ENCODE assay signal across 10 cellular contexts in genomic region chr5:177537389-177538361, GRCh38. TPM values are rescaled to one million over a fixed set of nuclear protein-coding genes. Genes with fewer than 3 reads are reported as not detected.
DNase-seq lines count a peak whose midpoint lies in the region; ATAC-seq, FAIRE-seq and TF ChIP-seq lines count a peak whose summit lies in the region.
"Had no signal": no experiment of that assay in that cellular context is flagged by ENCODE, and none has a peak within 500 bp of the region (broad histone marks: within the 10 kb centered on the region; RNA-seq: fewer than 3 reads in every experiment).

No MANE protein-coding gene starts in this region.

- H3F3A ChIP-seq in neural progenitor cell (ENCODE audit: low read depth), result peaks cover 6% of the 10 kb centered on the region

- H3K4me1 Mint-ChIP-seq in activated T-cell treated with anti-CD3 and anti-CD28 coated beads, Interleukin-2, amount 50 U/mL, for 24 hours (ENCODE audit: low read depth), result peaks cover 4% of the 10 kb centered on the region
- H3K4me1 Mint-ChIP-seq in neural progenitor cell, result peaks cover 8% of the 10 kb centered on the region
- H3K4me1 Mint-ChIP-seq: activated B cell treated with CpG ODN at 0.5 μM for 24 hours, B cell had no signal

- H3K14ac ChIP-seq in mesenchymal stem cell (ENCODE audit: low read length in 2 of 2), result peak overlapping the region in 1 of 2 experiments; percentile 8

- H3K4me1 ChIP-seq in mesenchymal stem cell (ENCODE audit: control insufficient read depth, insufficient read depth, low read depth, low read length) (peaks cover 25% of the 10 kb centered on the region), neural progenitor cell (peaks cover 6% of the 10 kb centered on the region)

- no peak for FAIRE-seq in urothelium cell line (lab: Jason Lieb, UNC)

- peak overlapping the region; percentile 84 for H4K91ac ChIP-seq in mesenchymal stem cell (ENCODE audit: low read length)

- peak overlapping the region; percentile 55 for H3K9ac ChIP-seq in mesenchymal stem cell (ENCODE audit: low read length)
- H3K9ac ChIP-seq in neural progenitor cell, result no peak overlapping the region

- H4K8ac ChIP-seq in mesenchymal stem cell (ENCODE audit: low read length), result peak overlapping the region; percentile 67

- peak overlapping the region; percentile 2 to 5 for H3K4ac ChIP-seq in mesenchymal stem cell (ENCODE audit: low read depth in 1 of 2, low read length in 2 of 2)

- H3K4me2 ChIP-seq in mesenchymal stem cell (ENCODE audit: low read length, poor library complexity, severe bottlenecking) (peak overlapping the region; percentile 18), neural progenitor cell (no peak overlapping the region)

- H3K23ac ChIP-seq in mesenchymal stem cell (ENCODE audit: low read length in 2 of 2), result no peak overlapping the region

- peak overlapping the region; percentile 70 for H2BK15ac ChIP-seq in mesenchymal stem cell (ENCODE audit: low read depth, poor library complexity, severe bottlenecking)

- ATAC-seq in GM21717 (IDR thresholded peaks at IDR 0.05; ENCODE audit: unreplicated experiment), result no peak

- H3K27ac ChIP-seq in mesenchymal stem cell (ENCODE audit: low read length, poor library complexity, severe bottlenecking) (peak overlapping the region; percentile 96), neural progenitor cell (no peak overlapping the region)

- H2AFZ ChIP-seq in mesenchymal stem cell (ENCODE audit: low read depth, low read length) (no peak overlapping the region), neural progenitor cell (replicated peaks) (no peak overlapping the region)

- peaks cover 10% of the 10 kb centered on the region for H3K79me1 ChIP-seq in mesenchymal stem cell (replicated peaks; ENCODE audit: low read length, poor library complexity, severe bottlenecking)

- H2BK5ac ChIP-seq in mesenchymal stem cell (ENCODE audit: low read depth, low read length, poor library complexity, severe bottlenecking), result peak overlapping the region; percentile 89

- peak overlapping the region; percentile 24 for H3K27ac Mint-ChIP-seq in activated T-cell treated with anti-CD3 and anti-CD28 coated beads, Interleukin-2, amount 50 U/mL, for 24 hours
- no peak overlapping the region for H3K27ac Mint-ChIP-seq in neural progenitor cell
- H3K27ac Mint-ChIP-seq: activated B cell treated with CpG ODN at 0.5 μM for 24 hours, B cell had no signal

- H4K20me1 ChIP-seq in neural progenitor cell (ENCODE audit: low read depth), result peaks cover 79% of the 10 kb centered on the region

- peak overlapping the region; percentile 62 for H2BK120ac ChIP-seq in mesenchymal stem cell (ENCODE audit: low read depth, low read length)

- H3K9me3 ChIP-seq in mesenchymal stem cell (ENCODE audit: control insufficient read depth, low read length) (no peaks in the 10 kb centered on the region), neural progenitor cell (ENCODE audit: low read depth) (no peaks in the 10 kb centered on the region)

- H3K27me3 Mint-ChIP-seq in activated T-cell treated with anti-CD3 and anti-CD28 coated beads, Interleukin-2, amount 50 U/mL, for 24 hours, result no peaks in the 10 kb centered on the region
- peaks cover 2% of the 10 kb centered on the region for H3K27me3 Mint-ChIP-seq in neural progenitor cell (ENCODE audit: insufficient read depth, low read depth)
- H3K27me3 Mint-ChIP-seq: activated B cell treated with CpG ODN at 0.5 μM for 24 hours, B cell had no signal

- peaks cover 77% of the 10 kb centered on the region for H3K36me3 Mint-ChIP-seq in activated T-cell treated with anti-CD3 and anti-CD28 coated beads, Interleukin-2, amount 50 U/mL, for 24 hours (ENCODE audit: low read depth)
- peaks cover 14% of the 10 kb centered on the region for H3K36me3 Mint-ChIP-seq in neural progenitor cell

- DNase-seq in activated T-cell treated with anti-CD3 and anti-CD28 coated beads, Interleukin-2, amount 50 U/mL, for 24 hours, result no peak
- no peak for DNase-seq in activated T-cell treated with anti-CD3 and anti-CD28 coated beads, Interleukin-2, amount 50 U/mL, for 48 hours
- DNase-seq in dedifferentiated amniotic fluid mesenchymal stem cell (ENCODE audit: extremely low spot score), result peak; percentile 66
- DNase-seq in mesenchymal stem cell, result peak; percentile 92
- DNase-seq in urothelium cell line (ENCODE audit: low spot score), result peak; percentile 43
- no peak for DNase-seq in nucleus accumbens (lab: John Stamatoyannopoulos, UW)
- DNase-seq in neural progenitor cell (ENCODE audit: low spot score), result no peak
- DNase-seq: activated B cell treated with CpG ODN at 0.5 μM for 24 hours had no signal

- no peak for TF ChIP-seq CTCF in neural progenitor cell (IDR thresholded peaks at IDR 0.05)

- peak overlapping the region; percentile 99 for H2AK5ac ChIP-seq in mesenchymal stem cell (ENCODE audit: low read length, severe bottlenecking)

- H3K9me3 Mint-ChIP-seq in activated T-cell treated with anti-CD3 and anti-CD28 coated beads, Interleukin-2, amount 50 U/mL, for 24 hours, result no peaks in the 10 kb centered on the region
- H3K9me3 Mint-ChIP-seq in neural progenitor cell, result no peaks in the 10 kb centered on the region
- H3K9me3 Mint-ChIP-seq: activated B cell treated with CpG ODN at 0.5 μM for 24 hours had no signal

- H3K27me3 ChIP-seq in mesenchymal stem cell (ENCODE audit: control insufficient read depth in 1 of 2, insufficient read depth in 1 of 2, low read length in 2 of 2), result no peaks in the 10 kb centered on the region
- H3K27me3 ChIP-seq in neural progenitor cell, result no peaks in the 10 kb centered on the region

- peaks cover 30 to 58% of the 10 kb centered on the region in 2 experiments for H3K36me3 ChIP-seq in mesenchymal stem cell (ENCODE audit: control insufficient read depth in 1 of 2, insufficient read depth in 2 of 2, low read depth in 1 of 2, low read length in 2 of 2)
- no peaks in the 10 kb centered on the region for H3K36me3 ChIP-seq in neural progenitor cell

- H2BK12ac ChIP-seq in mesenchymal stem cell (ENCODE audit: low read length in 2 of 2), result peak overlapping the region; percentile 68 to 91

- peaks cover 41% of the 10 kb centered on the region for H3K79me2 ChIP-seq in neural progenitor cell (ENCODE audit: low read depth)

- H3K4me3 Mint-ChIP-seq in activated T-cell treated with anti-CD3 and anti-CD28 coated beads, Interleukin-2, amount 50 U/mL, for 24 hours, result no peak overlapping the region
- H3K4me3 Mint-ChIP-seq in neural progenitor cell, result no peak overlapping the region
- H3K4me3 Mint-ChIP-seq: activated B cell treated with CpG ODN at 0.5 μM for 24 hours, B cell had no signal

- peak overlapping the region; percentile 78 to 85 for H3K18ac ChIP-seq in mesenchymal stem cell (ENCODE audit: low read depth in 1 of 2, low read length in 2 of 2)

- peak overlapping the region in 1 of 2 experiments; percentile 58 for H3K4me3 ChIP-seq in mesenchymal stem cell (ENCODE audit: insufficient read depth in 1 of 2, low read depth in 1 of 2, low read length in 2 of 2)
- no peak overlapping the region for H3K4me3 ChIP-seq in neural progenitor cell

- 21% methylated on average over 13 of the region's 15 CpGs for WGBS in mesenchymal stem cell

RNA-seq across cellular contexts. Expression of gene FAM193B, which starts 16.7 kb away (rescaled TPM):
- polyA plus RNA-seq in mesenchymal stem cell (2013, experiment 1 of 2), result 23.6 TPM
- polyA plus RNA-seq in mesenchymal stem cell (2013, experiment 2 of 2), result 21.0 TPM
- 42.5 and 78.5 TPM in 2 replicates for total RNA-seq in neural progenitor cell (ENCODE audit: low replicate concordance)

RNA-seq across cellular contexts. Expression of gene DDX41, which starts 20.9 kb away (rescaled TPM):
- polyA plus RNA-seq in mesenchymal stem cell (2013, experiment 1 of 2), result 45.5 TPM
- 41.7 TPM for polyA plus RNA-seq in mesenchymal stem cell (2013, experiment 2 of 2)
- 60.7 and 118 TPM in 2 replicates for total RNA-seq in neural progenitor cell (ENCODE audit: low replicate concordance)

RNA-seq across cellular contexts. Expression of gene DOK3, which starts 28.0 kb away (rescaled TPM):
- 1.3 TPM for polyA plus RNA-seq in mesenchymal stem cell (2013, experiment 1 of 2)
- 1.4 TPM for polyA plus RNA-seq in mesenchymal stem cell (2013, experiment 2 of 2)
- total RNA-seq in neural progenitor cell (ENCODE audit: low replicate concordance), result 0.54 and 0.93 TPM in 2 replicates

RNA-seq across cellular contexts. Expression of gene PDLIM7, which starts 40.3 kb away (rescaled TPM):
- 221 TPM for polyA plus RNA-seq in mesenchymal stem cell (2013, experiment 1 of 2)
- 213 TPM for polyA plus RNA-seq in mesenchymal stem cell (2013, experiment 2 of 2)
- total RNA-seq in neural progenitor cell (ENCODE audit: low replicate concordance), result 38.7 and 208 TPM in 2 replicates

RNA-seq across cellular contexts. Expression of gene TMED9, which starts 54.3 kb away (rescaled TPM):
- polyA plus RNA-seq in mesenchymal stem cell (2013, experiment 1 of 2), result 290 TPM
- polyA plus RNA-seq in mesenchymal stem cell (2013, experiment 2 of 2), result 292 TPM
- total RNA-seq in neural progenitor cell (ENCODE audit: low replicate concordance), result 30.9 and 49.0 TPM in 2 replicates

Comparison
In these comparisons a context has a peak if more than half of its experiments do, and no peak if none do; other contexts are left out.
1. DNase-seq: peak in dedifferentiated amniotic fluid mesenchymal stem cell (single experiment), mesenchymal stem cell (single experiment) and urothelium cell line (single experiment); none in activated T-cell treated with anti-CD3 and anti-CD28 coated beads, Interleukin-2, amount 50 U/mL, for 24 hours (single experiment), activated T-cell treated with anti-CD3 and anti-CD28 coated beads, Interleukin-2, amount 50 U/mL, for 48 hours (0 of 2), nucleus accumbens (0 of 56) and neural progenitor cell (single experiment).